1 cellular context compared by ENCODE assay signal in genomic region chr2:218754201-218754600, GRCh38.
TF ChIP-seq lines count a peak whose summit lies in the region.

No MANE protein-coding gene starts in this region.

TF ChIP-seq in HepG2, 621 proteins besides CTCF, POLR2A, EP300 and RAD21:
- TF ChIP-seq DRAP1 (CRISPR knock-in tag; IDR thresholded peaks at IDR 0.05) = peak; percentile 12; the same call in 1 of the 2 replicates
- 0 out of 2 replicates have a peak, but pooled peaks have one; percentile 41 for TF ChIP-seq ZNF556 (CRISPR knock-in tag; IDR thresholded peaks at IDR 0.05; ENCODE audit: borderline replicate concordance)
- no peak for TF ChIP-seq ZBTB21 (CRISPR knock-in tag; IDR thresholded peaks at IDR 0.05)
- no peak for TF ChIP-seq DPF2 (CRISPR knock-in tag; IDR thresholded peaks at IDR 0.05; ENCODE audit: borderline replicate concordance, low read depth)
- TF ChIP-seq MXD1 (CRISPR knock-in tag; IDR thresholded peaks at IDR 0.05) = 0 out of 2 replicates have a peak, but pooled peaks have one; percentile 11
- no peak for TF ChIP-seq ZXDC (CRISPR knock-in tag; IDR thresholded peaks at IDR 0.05)
- TF ChIP-seq MZF1 (CRISPR knock-in tag; IDR thresholded peaks at IDR 0.05; ENCODE audit: borderline replicate concordance) = no peak
- 0 out of 2 replicates have a peak, but pooled peaks have one; percentile 51 for TF ChIP-seq ZNF572 (CRISPR knock-in tag; IDR thresholded peaks at IDR 0.05)
- TF ChIP-seq ZNF879 (CRISPR knock-in tag; IDR thresholded peaks at IDR 0.05) = no peak
- 0 out of 2 replicates have a peak, but pooled peaks have one; percentile 37 for TF ChIP-seq PAX8 (CRISPR knock-in tag; IDR thresholded peaks at IDR 0.05; ENCODE audit: borderline replicate concordance)
- no peak for TF ChIP-seq RNF219 (CRISPR knock-in tag; IDR thresholded peaks at IDR 0.05)
- TF ChIP-seq KDM4B (CRISPR knock-in tag; IDR thresholded peaks at IDR 0.05) = no peak
- TF ChIP-seq ZNF574 (CRISPR knock-in tag; IDR thresholded peaks at IDR 0.05) = no peak
- no peak for TF ChIP-seq ZNF569 (CRISPR knock-in tag; IDR thresholded peaks at IDR 0.05; ENCODE audit: borderline replicate concordance)
- TF ChIP-seq ZKSCAN1 (IDR thresholded peaks at IDR 0.05; ENCODE audit: low read length) = no peak
- TF ChIP-seq MEIS1 (CRISPR knock-in tag; IDR thresholded peaks at IDR 0.05; ENCODE audit: borderline replicate concordance) = no peak
- no peak for TF ChIP-seq KLF15 (CRISPR knock-in tag; IDR thresholded peaks at IDR 0.05; ENCODE audit: borderline replicate concordance)
- no peak for TF ChIP-seq MAF1 (CRISPR knock-in tag; IDR thresholded peaks at IDR 0.05; ENCODE audit: borderline replicate concordance)
- TF ChIP-seq ZNF124 (CRISPR knock-in tag; IDR thresholded peaks at IDR 0.05) = no peak
- TF ChIP-seq ZBTB3 (CRISPR knock-in tag; IDR thresholded peaks at IDR 0.05; ENCODE audit: borderline replicate concordance, low read depth) = no peak
